Comparison of ENCODE assay signal across 24 cellular contexts in genomic region chr9:120374239-120374638, GRCh38.
DNase-seq lines count a peak whose midpoint lies in the region; ATAC-seq, FAIRE-seq and TF ChIP-seq lines count a peak whose summit lies in the region.
"Had no signal": no experiment of that assay in that cellular context is flagged by ENCODE, and none has a peak within 500 bp of the region (broad histone marks: within the 10 kb centered on the region; RNA-seq: fewer than 3 reads in every experiment).

No MANE protein-coding gene starts in this region.

- H3K27ac Mint-ChIP-seq in astrocyte (ENCODE audit: unreplicated experiment) = peak overlapping the region; percentile 23
- H3K27ac Mint-ChIP-seq: B cell; CD4-positive, CD25-positive, alpha-beta regulatory T cell; CD8-positive, alpha-beta T cell had no signal

- CTCF ChIA-PET in PC-9 (lab: Charles Lee) = no interaction called here

- ATAC-seq in heart right ventricle = no peak
- ATAC-seq in upper lobe of right lung = peak; percentile 12
- ATAC-seq: CD8-positive, alpha-beta T cell; HCT116 had no signal

- H3K4me2 ChIP-seq in astrocyte (ENCODE audit: low read length) = no peak overlapping the region
- no peak overlapping the region for H3K4me2 ChIP-seq in PC-9
- H3K4me2 ChIP-seq: BLaER1 had no signal

- no peaks in the 10 kb centered on the region for H3K27me3 ChIP-seq in heart right ventricle
- no peaks in the 10 kb centered on the region for H3K27me3 ChIP-seq in astrocyte (ENCODE audit: insufficient read depth, low read length)
- no peaks in the 10 kb centered on the region for H3K27me3 ChIP-seq in upper lobe of right lung
- no peaks in the 10 kb centered on the region for H3K27me3 ChIP-seq in PC-9 (ENCODE audit: insufficient read depth, low read depth)
- H3K27me3 ChIP-seq in left ventricle myocardium inferior (ENCODE audit: low read depth) = no peaks in the 10 kb centered on the region
- H3K27me3 ChIP-seq: BLaER1 had no signal

- peaks cover 23% of the 10 kb centered on the region for H3K9me3 Mint-ChIP-seq in astrocyte (ENCODE audit: unreplicated experiment)

- H3K4me3 ChIP-seq in heart right ventricle (no peak overlapping the region), astrocyte (ENCODE audit: insufficient read depth, low read depth, low read length) (no peak overlapping the region), upper lobe of right lung (no peak overlapping the region), PC-9 (no peak overlapping the region), left ventricle myocardium inferior (no peak overlapping the region)
- H3K4me3 ChIP-seq: BLaER1, GM23248 had no signal

- 93 to 94% methylated on average over 1 of the region's 1 CpG for WGBS in heart right ventricle, 2 donors

- TF ChIP-seq CTCF in heart right ventricle (IDR thresholded peaks at IDR 0.05) (no peak), astrocyte (IDR thresholded peaks at IDR 0.05; ENCODE audit: insufficient read depth, low read depth, low read length) (no peak), upper lobe of right lung (IDR thresholded peaks at IDR 0.05) (no peak), PC-9 (conservative IDR thresholded peaks at IDR 0.05) (no peak), left ventricle myocardium inferior (IDR thresholded peaks at IDR 0.05; ENCODE audit: borderline replicate concordance) (no peak)

- POLR2A ChIA-PET in PC-9 (lab: Charles Lee; ENCODE audit: unreplicated experiment) = no interaction called here

- no peak for FAIRE-seq in astrocyte (lab: Jason Lieb, UNC)
- FAIRE-seq: A204.1, G401.6, GM12892, H1 had no signal

- H3K9me2 ChIP-seq in PC-9 (ENCODE audit: insufficient read depth) = no peaks in the 10 kb centered on the region

- H3K4me1 ChIP-seq in heart right ventricle (no peaks in the 10 kb centered on the region), astrocyte (ENCODE audit: insufficient read depth, low read length) (no peaks in the 10 kb centered on the region), upper lobe of right lung (no peaks in the 10 kb centered on the region), PC-9 (replicated peaks; ENCODE audit: insufficient read depth) (no peaks in the 10 kb centered on the region), left ventricle myocardium inferior (no peaks in the 10 kb centered on the region)
- H3K4me1 ChIP-seq: BLaER1, Caco-2 had no signal

- H3K4me1 Mint-ChIP-seq in astrocyte (ENCODE audit: low read depth, unreplicated experiment) = no peaks in the 10 kb centered on the region
- H3K4me1 Mint-ChIP-seq: B cell; CD4-positive, CD25-positive, alpha-beta regulatory T cell had no signal

- no peaks in the 10 kb centered on the region for H3F3A ChIP-seq in PC-9 (ENCODE audit: insufficient read depth, low read depth)

- H4K20me1 ChIP-seq in astrocyte (ENCODE audit: insufficient read depth, low read length) (no peaks in the 10 kb centered on the region), PC-9 (ENCODE audit: insufficient read depth) (no peaks in the 10 kb centered on the region)
- H4K20me1 ChIP-seq: BLaER1 had no signal

- H3K4me3 Mint-ChIP-seq in astrocyte (ENCODE audit: unreplicated experiment) = no peak overlapping the region
- H3K4me3 Mint-ChIP-seq: B cell; CD4-positive, CD25-positive, alpha-beta regulatory T cell; CD8-positive, alpha-beta T cell had no signal

- peaks cover 0 to 17% (median 0%) of the 10 kb centered on the region in 11 donors for H3K9me3 ChIP-seq in heart right ventricle
- no peaks in the 10 kb centered on the region for H3K9me3 ChIP-seq in astrocyte (ENCODE audit: insufficient read depth, low read depth, low read length)
- no peaks in the 10 kb centered on the region for H3K9me3 ChIP-seq in upper lobe of right lung
- no peaks in the 10 kb centered on the region for H3K9me3 ChIP-seq in PC-9 (ENCODE audit: insufficient read depth, low read depth)
- H3K9me3 ChIP-seq in left ventricle myocardium inferior (replicated peaks) = peaks cover 13% of the 10 kb centered on the region
- H3K9me3 ChIP-seq: Caco-2 had no signal

- no peak overlapping the region for H3K27ac ChIP-seq in heart right ventricle
- H3K27ac ChIP-seq in astrocyte (ENCODE audit: low read depth, low read length) = no peak overlapping the region
- H3K27ac ChIP-seq in upper lobe of right lung = no peak overlapping the region
- H3K27ac ChIP-seq in PC-9 = no peak overlapping the region
- no peak overlapping the region for H3K27ac ChIP-seq in left ventricle myocardium inferior (replicated peaks)
- H3K27ac ChIP-seq: 22Rv1, BLaER1, C4-2B, GM23248 had no signal

- DNase-seq in cardiac septum (ENCODE audit: low spot score) (peak; percentile 47), heart right ventricle (no peak), astrocyte (ENCODE audit: low read depth) (no peak), islet precursor cell (peak; percentile 35), upper lobe of right lung (no peak), T-helper 1 cell (no peak), PC-9 (no peak), left ventricle myocardium inferior (no peak)
- DNase-seq: Caco-2; CD4-positive, CD25-positive, alpha-beta regulatory T cell; CD8-positive, alpha-beta T cell; DMS153; DND-41; GM23248; H7 had no signal

- BruUV-seq in PC-9 (replicated peaks; lab: Mats Ljungman, UMichigan) = no TSS peak

- H3K9ac ChIP-seq in astrocyte (ENCODE audit: low read length) = no peak overlapping the region
- H3K9ac ChIP-seq: BLaER1, GM23248 had no signal

- intact Hi-C loops in cardiac septum (cut with DNase I) (no loop called here), heart right ventricle (cut with DNase I) (no loop called here), upper lobe of right lung (cut with DNase I) (no loop called here), PC-9 (cut with micrococcal nuclease; ENCODE audit: unreplicated experiment) (no loop called here), left ventricle myocardium inferior (cut with micrococcal nuclease) (no loop called here)

- H3K36me3 Mint-ChIP-seq in astrocyte (ENCODE audit: low read depth, unreplicated experiment) = peaks cover 5% of the 10 kb centered on the region
- H3K36me3 Mint-ChIP-seq: CD8-positive, alpha-beta T cell had no signal

- no peak overlapping the region for H2AFZ ChIP-seq in astrocyte (ENCODE audit: low read depth, low read length)
- no peak overlapping the region for H2AFZ ChIP-seq in PC-9
- H2AFZ ChIP-seq: GM23248 had no signal

- H3K36me3 ChIP-seq in heart right ventricle = no peaks in the 10 kb centered on the region
- no peaks in the 10 kb centered on the region for H3K36me3 ChIP-seq in astrocyte (ENCODE audit: insufficient read depth, low read length)
- H3K36me3 ChIP-seq in upper lobe of right lung = no peaks in the 10 kb centered on the region
- H3K36me3 ChIP-seq in PC-9 (ENCODE audit: low read depth) = no peaks in the 10 kb centered on the region
- H3K36me3 ChIP-seq in left ventricle myocardium inferior = no peaks in the 10 kb centered on the region
- H3K36me3 ChIP-seq: BLaER1 had no signal

- no peaks in the 10 kb centered on the region for H3K79me2 ChIP-seq in astrocyte (ENCODE audit: insufficient read depth, low read length)
- H3K79me2 ChIP-seq in PC-9 (ENCODE audit: low read depth) = no peaks in the 10 kb centered on the region

- H3K27me3 Mint-ChIP-seq in astrocyte (ENCODE audit: low read depth, unreplicated experiment) = peaks cover 11% of the 10 kb centered on the region
- H3K27me3 Mint-ChIP-seq: B cell; CD4-positive, CD25-positive, alpha-beta regulatory T cell had no signal

Comparison
In these comparisons a context has a peak if more than half of its experiments do, and no peak if none do; other contexts are left out.
1. DNase-seq: peak in cardiac septum (single experiment) and islet precursor cell (single experiment); none in heart right ventricle (0 of 2), astrocyte (single experiment), upper lobe of right lung (single experiment), T-helper 1 cell (0 of 5), PC-9 (0 of 2) and left ventricle myocardium inferior (single experiment).